26 cellular contexts compared by ENCODE assay signal in genomic region chr1:99660496-99660895, GRCh38. TPM values are rescaled to one million over a fixed set of nuclear protein-coding genes. Genes with fewer than 3 reads are reported as not detected.
A peak's percentile ranks its signal among the peaks of the same experiment; 100 is the strongest.
DNase-seq lines count a peak whose midpoint lies in the region; ATAC-seq and TF ChIP-seq lines count a peak whose summit lies in the region.
"Had no signal": no experiment of that assay in that cellular context is flagged by ENCODE, and none has a peak within 500 bp of the region (broad histone marks: within the 10 kb centered on the region; RNA-seq: fewer than 3 reads in every experiment).

No MANE protein-coding gene starts in this region.

- no peak for ATAC-seq in gastrocnemius medialis
- ATAC-seq in HG03139 (IDR thresholded peaks at IDR 0.05; ENCODE audit: unreplicated experiment) = no peak
- ATAC-seq: effector memory CD8-positive, alpha-beta T cell had no signal

- TF ChIP-seq CTCF in C4-2B (conservative IDR thresholded peaks at IDR 0.05) (no peak), VCaP (conservative IDR thresholded peaks at IDR 0.05) (no peak), gastrocnemius medialis (IDR thresholded peaks at IDR 0.05 in 4 of 5, conservative IDR thresholded peaks at IDR 0.05 in 1 of 5) (no peak)

- H3K36me3 ChIP-seq in gastrocnemius medialis = peaks cover 0 to 3% of the 10 kb centered on the region in 2 donors
- H3K36me3 ChIP-seq: BLaER1 treated with 17β-estradiol and CSF1 and Interleukin-3, amounts not matched to agents 10 nM and 100 nM had no signal

- H3K9me3 Mint-ChIP-seq in activated naive CD8-positive, alpha-beta T cell treated with anti-CD3 and anti-CD28 coated beads for 36 hours = no peaks in the 10 kb centered on the region
- H3K9me3 Mint-ChIP-seq: activated B cell treated with CpG ODN at 0.5 μM for 24 hours; activated naive CD4-positive, alpha-beta T cell treated with anti-CD3 and anti-CD28 coated beads for 36 hours; activated T-helper 1 cell treated with anti-CD3 and anti-CD28 coated beads, Interleukin-12 subunit alpha, Interleukin-12 subunit beta, Interleukin-2, Interleukin-4 antibody, amounts not matched to agents 30 ng/mL and 10 ng/mL and 1 ng/mL, durations not matched to agents 14 hours and 24 hours and 36 hours; effector memory CD8-positive, alpha-beta T cell had no signal

- H3K4me1 ChIP-seq in gastrocnemius medialis = peaks cover 86 to 93% of the 10 kb centered on the region in 2 donors
- H3K4me1 ChIP-seq: BLaER1 treated with 17β-estradiol and CSF1 and Interleukin-3, amounts not matched to agents 10 nM and 100 nM had no signal

- H3K27me3 ChIP-seq in gastrocnemius medialis = no peaks in the 10 kb centered on the region
- H3K27me3 ChIP-seq: BLaER1 treated with 17β-estradiol and CSF1 and Interleukin-3, amounts not matched to agents 10 nM and 100 nM had no signal

- no peak overlapping the region for H3K27ac Mint-ChIP-seq in activated naive CD8-positive, alpha-beta T cell treated with anti-CD3 and anti-CD28 coated beads for 36 hours
- H3K27ac Mint-ChIP-seq: activated B cell treated with CpG ODN at 0.5 μM for 24 hours; activated naive CD4-positive, alpha-beta T cell treated with anti-CD3 and anti-CD28 coated beads for 36 hours; activated T-helper 1 cell treated with anti-CD3 and anti-CD28 coated beads, Interleukin-12 subunit alpha, Interleukin-12 subunit beta, Interleukin-2, Interleukin-4 antibody, amounts not matched to agents 30 ng/mL and 10 ng/mL and 1 ng/mL, durations not matched to agents 14 hours and 24 hours and 36 hours; effector memory CD8-positive, alpha-beta T cell; progenitor cell of endocrine pancreas had no signal

- no peak overlapping the region for H3K4me3 Mint-ChIP-seq in activated naive CD8-positive, alpha-beta T cell treated with anti-CD3 and anti-CD28 coated beads for 36 hours
- H3K4me3 Mint-ChIP-seq: activated B cell treated with CpG ODN at 0.5 μM for 24 hours; activated naive CD4-positive, alpha-beta T cell treated with anti-CD3 and anti-CD28 coated beads for 36 hours; activated T-helper 1 cell treated with anti-CD3 and anti-CD28 coated beads, Interleukin-12 subunit alpha, Interleukin-12 subunit beta, Interleukin-2, Interleukin-4 antibody, amounts not matched to agents 30 ng/mL and 10 ng/mL and 1 ng/mL, durations not matched to agents 14 hours and 24 hours and 36 hours; effector memory CD8-positive, alpha-beta T cell had no signal

- no peaks in the 10 kb centered on the region for H3K36me3 Mint-ChIP-seq in activated naive CD8-positive, alpha-beta T cell treated with anti-CD3 and anti-CD28 coated beads for 36 hours

- in situ Hi-C loops in gastrocnemius medialis (cut with MboI; ENCODE audit: low sequenced_read_pairs in 4 of 4) = no loop called here

- H3K9me3 ChIP-seq in gastrocnemius medialis = no peaks in the 10 kb centered on the region
- H3K9me3 ChIP-seq: BLaER1 treated with 17β-estradiol and CSF1 and Interleukin-3, amounts not matched to agents 10 nM and 100 nM had no signal

- intact Hi-C loops in gastrocnemius medialis (cut with DNase I; ENCODE audit: low total_unique reads) = loop anchor here (2.0 to 10.0 kb wide), 2 partner anchors 14 to 184 kb away; partner anchors contain the start of gene PALMD

- H3K4me1 Mint-ChIP-seq in activated naive CD8-positive, alpha-beta T cell treated with anti-CD3 and anti-CD28 coated beads for 36 hours = no peaks in the 10 kb centered on the region
- H3K4me1 Mint-ChIP-seq: activated B cell treated with CpG ODN at 0.5 μM for 24 hours had no signal

- H3K4me3 ChIP-seq in gastrocnemius medialis = no peak overlapping the region
- H3K4me3 ChIP-seq: BLaER1 treated with 17β-estradiol and CSF1 and Interleukin-3, amounts not matched to agents 10 nM and 100 nM; coronary artery had no signal

- peaks cover 3% of the 10 kb centered on the region for H3K27me3 Mint-ChIP-seq in activated naive CD8-positive, alpha-beta T cell treated with anti-CD3 and anti-CD28 coated beads for 36 hours
- H3K27me3 Mint-ChIP-seq: progenitor cell of endocrine pancreas had no signal

- peak overlapping the region; percentile 84; the same call in 1 of the 2 replicates for H3K27ac ChIP-seq in C4-2B
- H3K27ac ChIP-seq in VCaP = peak overlapping the region; percentile 73
- peak overlapping the region; percentile 88 to 97 (median 90) for H3K27ac ChIP-seq in gastrocnemius medialis
- H3K27ac ChIP-seq: BLaER1 treated with 17β-estradiol and CSF1 and Interleukin-3, amounts not matched to agents 10 nM and 100 nM had no signal

- no peak for TF ChIP-seq POLR2A in gastrocnemius medialis (IDR thresholded peaks at IDR 0.05)

- DNase-seq in fibroblast of peridontal ligament (ENCODE audit: extremely low read depth) (peak; percentile 43), gastrocnemius medialis (no peak), RPMI8226 (no peak), cerebellar cortex (ENCODE audit: low spot score) (no peak)
- no peak for DNase-seq in activated naive CD8-positive, alpha-beta T cell treated with anti-CD3 and anti-CD28 coated beads for 36 hours
- DNase-seq: activated B cell treated with CpG ODN at 0.5 μM for 24 hours; activated CD4-positive, alpha-beta T cell treated with anti-CD3 and anti-CD28 coated beads, Interleukin-2, amount 50 U/mL, for 48 hours; activated naive CD4-positive, alpha-beta T cell treated with anti-CD3 and anti-CD28 coated beads for 36 hours; amygdala; COR-L47; effector memory CD8-positive, alpha-beta T cell; GOT3; islet precursor cell; NCI-H1436; NCI-H446; SHP77; stimulated activated CD4-positive, alpha-beta T cell treated with anti-CD3 and anti-CD28 coated beads, Interleukin-2, amount 100 ng/mL, for 24 hours; T1000; trophoblast cell had no signal

RNA-seq across cellular contexts. Expression of gene PALMD, which starts 14.6 kb away (rescaled TPM):
- 100 to 1,000 TPM in 1 of 4 donors, 10 to 100 TPM in 3; 60.7 to 254 (median 79.1) TPM for total RNA-seq in gastrocnemius medialis
- not detected for total RNA-seq in activated naive CD8-positive, alpha-beta T cell treated with anti-CD3 and anti-CD28 coated beads for 36 hours
- total RNA-seq: activated B cell treated with CpG ODN at 0.5 μM for 24 hours; activated naive CD4-positive, alpha-beta T cell treated with anti-CD3 and anti-CD28 coated beads for 36 hours; activated T-helper 1 cell treated with anti-CD3 and anti-CD28 coated beads, Interleukin-12 subunit alpha, Interleukin-12 subunit beta, Interleukin-2, Interleukin-4 antibody, amounts not matched to agents 30 ng/mL and 10 ng/mL and 1 ng/mL, durations not matched to agents 14 hours and 24 hours and 36 hours had no signal

Comparison
In these comparisons a context has a peak if more than half of its experiments do, and no peak if none do; other contexts are left out.
1. RNA of gene PALMD, which starts 14.6 kb away (total RNA-seq): 60.7 to 254 TPM in gastrocnemius medialis; not detected in activated naive CD8-positive, alpha-beta T cell treated with anti-CD3 and anti-CD28 coated beads for 36 hours; every median in the first group is over 10 times any median in the second.
2. Peak in every context shown above with its lines, with median percentiles within 50 percentile points of each other: H3K27ac ChIP-seq.